In genomic region chr22:45649809-45650208, GRCh38 we compare ENCODE assay signal across 21 cellular contexts.
"Had no signal": no experiment of that assay in that cellular context is flagged by ENCODE, and none has a peak within 500 bp of the region (broad histone marks: within the 10 kb centered on the region; RNA-seq: fewer than 3 reads in every experiment).

No MANE protein-coding gene starts in this region.

- DNase-seq: Kasumi-1, MM.1S, NCI-H1092 treated with DMSO at 0.1 percent for 48 hours, NCI-H1436, NCI-H187, NCI-H2029, NCI-H2081 treated with DMSO at 0.1 percent for 48 hours, NCI-H2171, NCI-H226, NCI-H446, NCI-H510A, NCI-H524 treated with DMSO at 0.1 percent for 48 hours, NCI-H69, NCI-H774, PC-3, SHP77 had no signal

- H3K27ac ChIP-seq: HL-60, KMS-11, RWPE1 had no signal

- H3K4me3 ChIP-seq: K562 had no signal

- ATAC-seq: K562, Panc1, PC-3 had no signal
